ENCODE assay signal across 8 cellular contexts in the genomic region with DNA sequence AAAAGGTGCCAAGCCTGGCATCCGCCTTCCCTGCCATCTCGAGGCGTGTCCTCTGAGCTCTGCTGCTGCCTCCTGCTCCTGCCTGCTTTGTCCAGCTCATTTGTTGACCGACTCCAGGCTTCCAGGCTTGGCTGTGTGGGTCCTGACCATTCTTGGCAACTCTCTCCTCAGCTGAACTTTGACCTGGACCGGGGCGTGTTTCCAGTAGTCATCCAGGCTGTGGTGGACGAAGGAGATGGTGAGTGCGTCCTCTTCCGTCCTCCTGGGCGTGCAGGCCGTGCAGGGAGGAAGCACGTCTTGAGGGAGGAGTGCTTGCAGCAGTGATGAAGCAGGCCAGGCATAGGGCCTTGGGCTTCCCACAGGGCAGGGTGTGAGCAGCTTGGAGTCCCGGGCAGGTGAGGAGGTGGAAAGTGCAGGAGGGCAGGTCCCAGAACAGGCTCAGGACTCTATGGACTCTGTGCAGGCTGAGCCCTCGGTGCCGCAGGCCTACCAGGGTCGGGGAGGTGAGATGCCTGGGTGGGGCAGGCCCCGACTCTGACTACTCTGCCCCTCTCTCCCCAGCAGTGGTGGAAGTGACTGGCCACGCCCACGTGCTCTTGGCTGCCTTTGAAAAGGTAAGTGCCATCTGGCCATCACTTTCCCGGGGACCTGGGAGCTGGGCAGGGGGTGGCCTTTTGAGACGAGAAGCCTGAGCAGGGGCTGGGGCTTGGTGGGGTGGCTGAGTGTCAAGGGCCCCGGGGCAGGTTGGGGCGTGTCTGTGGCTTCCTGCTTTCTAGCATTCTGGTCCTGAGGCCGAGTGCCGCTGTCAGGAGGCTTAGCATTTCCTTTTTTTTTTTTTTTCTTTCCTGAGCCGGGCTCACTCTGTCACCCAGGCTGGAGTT. TPM values are rescaled to one million over a fixed set of nuclear protein-coding genes. Genes with fewer than 3 reads are reported as not detected.
DNase-seq lines count a peak whose midpoint lies in the region; ATAC-seq and TF ChIP-seq lines count a peak whose summit lies in the region.

No MANE protein-coding gene starts in this region.

- peak overlapping the region; percentile 66 for H3K27ac ChIP-seq in CD4-positive, alpha-beta T cell (ENCODE audit: low read depth, low read length)
- H3K27ac ChIP-seq in heart right ventricle: peak overlapping the region in 5 of 10 donors; percentile 1 to 83 (median 37)

- H3K36me3 ChIP-seq in heart right ventricle: peaks cover 0 to 77% (median 32%) of the 10 kb centered on the region in 9 donors

- POLR2A ChIA-PET in CD4-positive, alpha-beta T cell (lab: Charles Lee): interaction anchor here (0.6 to 2.3 kb wide), 6 partner anchors 11 to 69 kb away, joined by 3 to 12 read pairs (median 4); a partner anchor contains a TSS

- CTCF ChIA-PET in CD4-positive, alpha-beta T cell (lab: Charles Lee): interaction anchor here (1.2 kb wide), 1 partner anchor 15 kb away, joined by 3 read pairs; no protein-coding TSS in a partner anchor

- intact Hi-C loops in CD4-positive, alpha-beta T cell (cut with DNase I, micrococcal nuclease): loop anchor here in 1 of 2 experiments (2.0 kb wide), 1 partner anchor 28 kb away; a partner anchor contains a TSS
- intact Hi-C loops in heart right ventricle (cut with DNase I): no loop called here

- no peaks in the 10 kb centered on the region for H3K9me3 ChIP-seq in CD4-positive, alpha-beta T cell (ENCODE audit: control insufficient read depth, low read length)
- no peaks in the 10 kb centered on the region for H3K9me3 ChIP-seq in heart right ventricle

- peak overlapping the region; percentile 69 for H3K4me3 Mint-ChIP-seq in CD4-positive, alpha-beta T cell

- H3K9me3 Mint-ChIP-seq in CD4-positive, alpha-beta T cell: no peaks in the 10 kb centered on the region

- peak overlapping the region; percentile 95 for H3K27ac Mint-ChIP-seq in CD4-positive, alpha-beta T cell

- no peak for TF ChIP-seq CTCF in CD4-positive, alpha-beta T cell (IDR thresholded peaks at IDR 0.05)
- TF ChIP-seq CTCF in NB4 (IDR thresholded peaks at IDR 0.05; ENCODE audit: low read depth, low read length) (no peak), heart right ventricle (IDR thresholded peaks at IDR 0.05) (no peak)

- peak; percentile 62 for ATAC-seq in CD4-positive, alpha-beta T cell (ENCODE audit: poor library complexity)
- ATAC-seq in heart right ventricle: peak; percentile 21 to 61 (median 37)
- ATAC-seq in HG03354 (IDR thresholded peaks at IDR 0.05; ENCODE audit: poor library complexity, severe bottlenecking, unreplicated experiment): no peak

- H3K4me1 Mint-ChIP-seq in CD4-positive, alpha-beta T cell (ENCODE audit: low read depth): peaks cover 51% of the 10 kb centered on the region

- DNase-seq in CD4-positive, alpha-beta T cell: peak; percentile 35 to 69 (median 56)
- peak; percentile 84 for DNase-seq in NB4 (ENCODE audit: low read depth)
- DNase-seq in activated CD8-positive, alpha-beta memory T cell treated with anti-CD3 and anti-CD28 coated beads, Interleukin-2, amount 50 U/mL, for 4 hours: peak; percentile 51
- peak in 1 of 2 donors; percentile 42 for DNase-seq in heart right ventricle
- DNase-seq in stimulated activated CD8-positive, alpha-beta memory T cell treated with anti-CD3 and anti-CD28 coated beads, Interleukin-7, amount 100 ng/mL, for 4 hours (ENCODE audit: low read depth in 2 of 2): peak; percentile 11 to 40
- no peak for DNase-seq in RKO (ENCODE audit: low spot score)
- no peak for DNase-seq in NCI-H1436 (lab: John Stamatoyannopoulos, UW)

- H3K4me3 ChIP-seq in NB4 (ENCODE audit: low read depth, low read length): no peak overlapping the region
- H3K4me3 ChIP-seq in heart right ventricle: peak overlapping the region in 1 of 10 donors; percentile 5

- 65% methylated on average over 25 to 26 of the region's 26 CpGs for WGBS in heart right ventricle, 2 donors

- peaks cover 6 to 46% (median 21%) of the 10 kb centered on the region in 9 donors for H3K4me1 ChIP-seq in heart right ventricle

- no peaks in the 10 kb centered on the region for H3K27me3 Mint-ChIP-seq in CD4-positive, alpha-beta T cell

- peaks cover 20% of the 10 kb centered on the region for H3K36me3 Mint-ChIP-seq in CD4-positive, alpha-beta T cell (ENCODE audit: low read depth)

- no peaks in the 10 kb centered on the region for H3K27me3 ChIP-seq in CD4-positive, alpha-beta T cell (ENCODE audit: control insufficient read depth, insufficient read depth, low read length)
- H3K27me3 ChIP-seq in heart right ventricle: no peaks in the 10 kb centered on the region

- TF ChIP-seq POLR2A in NB4 (IDR thresholded peaks at IDR 0.05; ENCODE audit: extremely low read depth, insufficient read length): no peak

RNA-seq across cellular contexts. Expression of a gene that starts 28.6 kb away (rescaled TPM):
- total RNA-seq in CD4-positive, alpha-beta T cell: 10 to 100 TPM; 75.2 to 78.9 TPM
- 10 to 100 TPM; 34.1 to 65.7 (median 49.6) TPM for total RNA-seq in heart right ventricle
- 10 to 100 TPM; 25.4 to 48.8 TPM for polyA plus RNA-seq in heart right ventricle

RNA-seq across cellular contexts. Expression of a gene that starts 40.2 kb away (rescaled TPM):
- total RNA-seq in CD4-positive, alpha-beta T cell: 10 to 100 TPM; 45.9 to 48.6 TPM
- 10 to 100 TPM; 32.2 to 73.5 (median 42.9) TPM for total RNA-seq in heart right ventricle
- 10 to 100 TPM; 19.2 to 20.3 TPM for polyA plus RNA-seq in heart right ventricle

RNA-seq across cellular contexts. Expression of a gene that starts 50.1 kb away (rescaled TPM):
- total RNA-seq in CD4-positive, alpha-beta T cell: 10 to 100 TPM; 17.5 to 19.3 TPM
- 10 to 100 TPM; 14.7 to 34.4 (median 20.4) TPM for total RNA-seq in heart right ventricle
- 10 to 100 TPM; 19.4 to 39.4 TPM for polyA plus RNA-seq in heart right ventricle

Comparison
In these comparisons a context has a peak if more than half of its experiments do, and no peak if none do; other contexts are left out.
1. DNase-seq: peak in CD4-positive, alpha-beta T cell (10 of 10), NB4 (single experiment), activated CD8-positive, alpha-beta memory T cell treated with anti-CD3 and anti-CD28 coated beads, Interleukin-2, amount 50 U/mL, for 4 hours (single experiment) and stimulated activated CD8-positive, alpha-beta memory T cell treated with anti-CD3 and anti-CD28 coated beads, Interleukin-7, amount 100 ng/mL, for 4 hours (2 of 2); none in RKO (single experiment) and NCI-H1436 (single experiment).